Comparison of ENCODE assay signal across 8 cellular contexts in genomic region chr10:31603245-31604087, GRCh38.
DNase-seq lines count a peak whose midpoint lies in the region; ATAC-seq and TF ChIP-seq lines count a peak whose summit lies in the region.

No MANE protein-coding gene starts in this region.

- H3K27ac ChIP-seq in PC-9, result no peak overlapping the region
- H3K27ac ChIP-seq in naive thymus-derived CD4-positive, alpha-beta T cell (ENCODE audit: low read depth, low read length), result no peak overlapping the region

- peak overlapping the region; percentile 60 for H3K27ac Mint-ChIP-seq in activated T-helper 2 cell treated with anti-CD3 and anti-CD28 coated beads, Interferon-gamma antibody, Interleukin-2, Interleukin-4, amounts not matched to agents 10 μg/mL and 5 μg/mL and 100 μg/mL, durations not matched to agents 14 hours and 24 hours and 36 hours
- peak overlapping the region in 3 of 9 donors; percentile 36 to 74 (median 53) for H3K27ac Mint-ChIP-seq in naive thymus-derived CD4-positive, alpha-beta T cell
- H3K27ac Mint-ChIP-seq in stimulated activated effector memory CD8-positive, alpha-beta T cell treated with anti-CD3 and anti-CD28 coated beads, Interleukin-12 subunit alpha, Interleukin-12 subunit beta, amount 100 ng/mL, for 72 hours, result no peak overlapping the region

- H3K4me3 Mint-ChIP-seq in activated T-helper 2 cell treated with anti-CD3 and anti-CD28 coated beads, Interferon-gamma antibody, Interleukin-2, Interleukin-4, amounts not matched to agents 10 μg/mL and 5 μg/mL and 100 μg/mL, durations not matched to agents 14 hours and 24 hours and 36 hours (ENCODE audit: low read depth), result peak overlapping the region; percentile 87
- H3K4me3 Mint-ChIP-seq in naive thymus-derived CD4-positive, alpha-beta T cell, result peak overlapping the region in 9 of 10 donors; percentile 86 to 94 (median 88)
- peak overlapping the region; percentile 76 for H3K4me3 Mint-ChIP-seq in stimulated activated effector memory CD8-positive, alpha-beta T cell treated with anti-CD3 and anti-CD28 coated beads, Interleukin-12 subunit alpha, Interleukin-12 subunit beta, amount 100 ng/mL, for 72 hours

- TF ChIP-seq CTCF in PC-9 (conservative IDR thresholded peaks at IDR 0.05) (no peak), fibroblast of mammary gland (conservative IDR thresholded peaks at IDR 0.05; ENCODE audit: control insufficient read depth, insufficient read depth, low read depth, low read length) (no peak)

- H3K36me3 ChIP-seq in PC-9 (ENCODE audit: low read depth), result no peaks in the 10 kb centered on the region
- H3K36me3 ChIP-seq in naive thymus-derived CD4-positive, alpha-beta T cell (ENCODE audit: control insufficient read depth in 2 of 3, insufficient read depth in 3 of 3, low read length in 3 of 3), result peaks cover 0 to 7% (median 0%) of the 10 kb centered on the region in 3 experiments

- peaks cover 21% of the 10 kb centered on the region for H3K4me1 Mint-ChIP-seq in activated T-helper 2 cell treated with anti-CD3 and anti-CD28 coated beads, Interferon-gamma antibody, Interleukin-2, Interleukin-4, amounts not matched to agents 10 μg/mL and 5 μg/mL and 100 μg/mL, durations not matched to agents 14 hours and 24 hours and 36 hours (ENCODE audit: low read depth)
- peaks cover 0 to 20% (median 11%) of the 10 kb centered on the region in 7 donors for H3K4me1 Mint-ChIP-seq in naive thymus-derived CD4-positive, alpha-beta T cell
- peaks cover 23% of the 10 kb centered on the region for H3K4me1 Mint-ChIP-seq in stimulated activated effector memory CD8-positive, alpha-beta T cell treated with anti-CD3 and anti-CD28 coated beads, Interleukin-12 subunit alpha, Interleukin-12 subunit beta, amount 100 ng/mL, for 72 hours

- no peaks in the 10 kb centered on the region for H3K9me2 ChIP-seq in PC-9 (ENCODE audit: insufficient read depth)

- peak overlapping the region; percentile 66 for H3K4me3 ChIP-seq in PC-9
- H3K4me3 ChIP-seq in fibroblast of mammary gland (ENCODE audit: control insufficient read depth, low read depth, low read length), result peak overlapping the region; percentile 70
- H3K4me3 ChIP-seq in naive thymus-derived CD4-positive, alpha-beta T cell (ENCODE audit: low read length), result peak overlapping the region; percentile 61

- peak; percentile 98 for ATAC-seq in GM21528 (IDR thresholded peaks at IDR 0.05; ENCODE audit: low FRiP score, unreplicated experiment)
- ATAC-seq in naive thymus-derived CD4-positive, alpha-beta T cell, result peak; percentile 93
- peak; percentile 96 for ATAC-seq in stimulated activated effector memory CD8-positive, alpha-beta T cell treated with anti-CD3 and anti-CD28 coated beads, Interleukin-12 subunit alpha, Interleukin-12 subunit beta, amount 100 ng/mL, for 72 hours

- no peaks in the 10 kb centered on the region for H3K36me3 Mint-ChIP-seq in activated T-helper 2 cell treated with anti-CD3 and anti-CD28 coated beads, Interferon-gamma antibody, Interleukin-2, Interleukin-4, amounts not matched to agents 10 μg/mL and 5 μg/mL and 100 μg/mL, durations not matched to agents 14 hours and 24 hours and 36 hours (ENCODE audit: low read depth)
- H3K36me3 Mint-ChIP-seq in naive thymus-derived CD4-positive, alpha-beta T cell, result no peaks in the 10 kb centered on the region
- peaks cover 4% of the 10 kb centered on the region for H3K36me3 Mint-ChIP-seq in stimulated activated effector memory CD8-positive, alpha-beta T cell treated with anti-CD3 and anti-CD28 coated beads, Interleukin-12 subunit alpha, Interleukin-12 subunit beta, amount 100 ng/mL, for 72 hours

- peak overlapping the region; percentile 73 for H3K4me2 ChIP-seq in PC-9

- DNase-seq in D341Med (ENCODE audit: low spot score) (peak; percentile 99), HuH-7 (ENCODE audit: low spot score) (peak; percentile 98), PC-9 (peak; percentile 77 to 97), fibroblast of mammary gland (ENCODE audit: low read depth) (peak; percentile 90)
- peak; percentile 79 for DNase-seq in activated T-helper 2 cell treated with anti-CD3 and anti-CD28 coated beads, Interferon-gamma antibody, Interleukin-2, Interleukin-4, amounts not matched to agents 10 μg/mL and 5 μg/mL and 100 μg/mL, durations not matched to agents 14 hours and 24 hours and 36 hours (ENCODE audit: low spot score)
- DNase-seq in naive thymus-derived CD4-positive, alpha-beta T cell, result peak; percentile 15 to 91 (median 38)
- peak; percentile 78 to 91 for DNase-seq in stimulated activated effector memory CD8-positive, alpha-beta T cell treated with anti-CD3 and anti-CD28 coated beads, Interleukin-12 subunit alpha, Interleukin-12 subunit beta, amount 100 ng/mL, for 72 hours (ENCODE audit: low spot score in 2 of 2)

- CTCF ChIA-PET in PC-9 (lab: Charles Lee), result interaction anchor here (0.6 kb wide), 1 partner anchor 112 kb away, joined by 3 read pairs; no protein-coding TSS in a partner anchor
- CTCF ChIA-PET in naive thymus-derived CD4-positive, alpha-beta T cell (lab: Charles Lee), result no interaction called here

- H3K9me3 Mint-ChIP-seq in activated T-helper 2 cell treated with anti-CD3 and anti-CD28 coated beads, Interferon-gamma antibody, Interleukin-2, Interleukin-4, amounts not matched to agents 10 μg/mL and 5 μg/mL and 100 μg/mL, durations not matched to agents 14 hours and 24 hours and 36 hours, result no peaks in the 10 kb centered on the region
- peaks cover 0 to 6% (median 0%) of the 10 kb centered on the region in 11 donors for H3K9me3 Mint-ChIP-seq in naive thymus-derived CD4-positive, alpha-beta T cell
- no peaks in the 10 kb centered on the region for H3K9me3 Mint-ChIP-seq in stimulated activated effector memory CD8-positive, alpha-beta T cell treated with anti-CD3 and anti-CD28 coated beads, Interleukin-12 subunit alpha, Interleukin-12 subunit beta, amount 100 ng/mL, for 72 hours

- H3K9me3 ChIP-seq in PC-9 (ENCODE audit: insufficient read depth, low read depth), result no peaks in the 10 kb centered on the region
- H3K9me3 ChIP-seq in naive thymus-derived CD4-positive, alpha-beta T cell (ENCODE audit: control insufficient read depth in 2 of 3, low read length in 3 of 3), result no peaks in the 10 kb centered on the region

- no peaks in the 10 kb centered on the region for H4K20me1 ChIP-seq in PC-9 (ENCODE audit: insufficient read depth)

- H3K79me2 ChIP-seq in PC-9 (ENCODE audit: low read depth), result no peaks in the 10 kb centered on the region

- no peaks in the 10 kb centered on the region for H3K4me1 ChIP-seq in PC-9 (replicated peaks; ENCODE audit: insufficient read depth)
- H3K4me1 ChIP-seq in naive thymus-derived CD4-positive, alpha-beta T cell (ENCODE audit: control insufficient read depth in 2 of 2, insufficient read depth in 2 of 2, low read length in 2 of 2), result peaks cover 9 to 12% of the 10 kb centered on the region in 2 donors

- H3K27me3 Mint-ChIP-seq in activated T-helper 2 cell treated with anti-CD3 and anti-CD28 coated beads, Interferon-gamma antibody, Interleukin-2, Interleukin-4, amounts not matched to agents 10 μg/mL and 5 μg/mL and 100 μg/mL, durations not matched to agents 14 hours and 24 hours and 36 hours (ENCODE audit: low read depth), result peaks cover 4% of the 10 kb centered on the region
- H3K27me3 Mint-ChIP-seq in naive thymus-derived CD4-positive, alpha-beta T cell, result peaks cover 0 to 2% (median 0%) of the 10 kb centered on the region in 5 donors

- no peaks in the 10 kb centered on the region for H3K27me3 ChIP-seq in PC-9 (ENCODE audit: insufficient read depth, low read depth)
- H3K27me3 ChIP-seq in naive thymus-derived CD4-positive, alpha-beta T cell (ENCODE audit: control insufficient read depth in 2 of 2, insufficient read depth in 2 of 2, low read length in 2 of 2), result no peaks in the 10 kb centered on the region

- POLR2A ChIA-PET in PC-9 (lab: Charles Lee; ENCODE audit: unreplicated experiment), result interaction anchor here (0.7 kb wide), 2 partner anchors 94 to 866 kb away, joined by 4 read pairs; no protein-coding TSS in a partner anchor
- POLR2A ChIA-PET in naive thymus-derived CD4-positive, alpha-beta T cell (lab: Charles Lee), result interaction anchor here (1.0 kb wide), 1 partner anchor 45 kb away, joined by 3 read pairs; no protein-coding TSS in a partner anchor

- intact Hi-C loops in PC-9 (cut with micrococcal nuclease; ENCODE audit: unreplicated experiment), result loop anchor here (10.0 kb wide), 2 partner anchors 151 to 819 kb away; no protein-coding TSS in a partner anchor
- intact Hi-C loops in activated T-helper 2 cell treated with anti-CD3 and anti-CD28 coated beads, Interferon-gamma antibody, Interleukin-2, Interleukin-4, amounts not matched to agents 10 μg/mL and 5 μg/mL and 100 μg/mL, durations not matched to agents 14 hours and 24 hours and 36 hours (cut with micrococcal nuclease), result loop anchor here (2.0 kb wide), 1 partner anchor 155 kb away; no protein-coding TSS in a partner anchor
- intact Hi-C loops in naive thymus-derived CD4-positive, alpha-beta T cell (cut with micrococcal nuclease), result loop anchor here (1.0 to 5.0 kb wide), 4 partner anchors 157 to 821 kb away; no protein-coding TSS in a partner anchor

- BruUV-seq in PC-9 (replicated peaks; lab: Mats Ljungman, UMichigan), result no TSS peak

- peak overlapping the region; percentile 97 for H2AFZ ChIP-seq in PC-9

- H3F3A ChIP-seq in PC-9 (ENCODE audit: insufficient read depth, low read depth), result no peaks in the 10 kb centered on the region

Comparison
In these comparisons a context has a peak if more than half of its experiments do, and no peak if none do; other contexts are left out.
1. DNase-seq: peak in every context shown above with its lines; median percentile 99 in D341Med; 98 in HuH-7; 90 in fibroblast of mammary gland; 87 in PC-9; 84 in stimulated activated effector memory CD8-positive, alpha-beta T cell treated with anti-CD3 and anti-CD28 coated beads, Interleukin-12 subunit alpha, Interleukin-12 subunit beta, amount 100 ng/mL, for 72 hours; 79 in activated T-helper 2 cell treated with anti-CD3 and anti-CD28 coated beads, Interferon-gamma antibody, Interleukin-2, Interleukin-4, amounts not matched to agents 10 μg/mL and 5 μg/mL and 100 μg/mL, durations not matched to agents 14 hours and 24 hours and 36 hours; 38 in naive thymus-derived CD4-positive, alpha-beta T cell.